Comparison of ENCODE assay signal across 34 cellular contexts in the genomic region with DNA sequence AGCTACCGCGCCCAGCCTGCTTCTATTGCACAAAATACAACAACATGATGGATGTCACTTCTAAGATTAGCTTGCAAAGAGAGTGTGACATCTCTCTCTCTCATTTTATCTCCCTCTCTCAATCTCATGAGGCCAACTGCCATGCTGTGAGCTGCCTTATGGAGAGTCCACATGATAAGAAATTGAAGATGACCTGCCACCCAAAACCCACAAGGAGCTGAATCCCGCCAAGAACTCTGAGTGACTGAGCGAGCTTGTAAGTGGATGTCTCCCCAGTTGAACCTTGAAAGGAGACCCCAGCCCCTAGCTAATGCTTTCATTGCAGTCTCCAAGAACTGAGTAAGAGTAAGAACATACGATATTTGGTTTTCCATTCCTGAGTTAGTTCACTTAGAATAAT.
"Had no signal": no experiment of that assay in that cellular context is flagged by ENCODE, and none has a peak within 500 bp of the region (broad histone marks: within the 10 kb centered on the region; RNA-seq: fewer than 3 reads in every experiment).

No MANE protein-coding gene starts in this region.

- H3K4me3 ChIP-seq: MG63 had no signal

- H3K27ac ChIP-seq: KMS-11 had no signal

- DNase-seq: Karpas-422, Kasumi-1, MG63, MM.1S, MV-4-11, NCI-H1048, NCI-H1092, NCI-H1092 treated with DMSO at 0.1 percent for 48 hours, NCI-H1105, NCI-H1105 treated with DMSO at 0.1 percent for 48 hours, NCI-H1417, NCI-H1417 treated with DMSO at 0.1 percent for 48 hours, NCI-H1436, NCI-H1436 treated with DMSO at 0.1 percent for 48 hours, NCI-H146, NCI-H1694, NCI-H1694 treated with DMSO at 0.1 percent for 48 hours, NCI-H187, NCI-H187 treated with DMSO at 0.1 percent for 48 hours, NCI-H1930, NCI-H2029, NCI-H2029 treated with DMSO at 0.1 percent for 48 hours, NCI-H2081, NCI-H2081 treated with DMSO at 0.1 percent for 48 hours, NCI-H2107, NCI-H2171, NCI-H2171 treated with DMSO at 0.1 percent for 48 hours, NCI-H2227 treated with DMSO at 0.1 percent for 48 hours, NCI-H226, NCI-H345, NCI-H446, NCI-H446 treated with DMSO at 0.1 percent for 48 hours, NCI-H510A had no signal

- H3K36me3 ChIP-seq: MG63 had no signal

- H3K9me3 ChIP-seq: MG63 had no signal
